17 cellular contexts compared by ENCODE assay signal in the genomic region with DNA sequence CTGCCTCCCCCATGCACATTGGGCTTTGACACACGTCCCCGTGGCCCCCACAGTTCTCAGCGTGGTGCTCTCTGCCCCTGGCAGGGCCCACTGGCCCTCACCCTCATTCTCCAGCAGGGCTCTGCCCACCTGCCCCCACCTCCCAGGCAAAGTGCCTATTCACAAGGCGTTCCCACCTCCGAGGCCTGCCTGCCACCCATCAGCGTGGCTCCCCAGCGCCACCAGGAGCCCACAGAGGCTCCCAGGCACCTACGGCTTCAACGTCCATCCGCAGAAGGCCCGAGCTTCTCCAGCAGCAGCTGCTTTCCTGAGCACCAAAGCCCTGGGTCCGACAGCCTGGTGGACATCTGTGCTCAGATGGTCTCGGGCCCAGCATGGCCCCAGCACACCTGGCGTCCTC.
"Had no signal": no experiment of that assay in that cellular context is flagged by ENCODE, and none has a peak within 500 bp of the region (broad histone marks: within the 10 kb centered on the region; RNA-seq: fewer than 3 reads in every experiment).

No MANE protein-coding gene starts in this region.

- ATAC-seq: effector memory CD8-positive, alpha-beta T cell; left colon had no signal

- H3K4me3 Mint-ChIP-seq: activated naive CD4-positive, alpha-beta T cell treated with anti-CD3 and anti-CD28 coated beads, Interleukin-2, amount 50 U/mL, for 24 hours; effector memory CD8-positive, alpha-beta T cell; nephron; stimulated activated naive CD8-positive, alpha-beta T cell treated with anti-CD3 and anti-CD28 coated beads, Interleukin-15, Interleukin-2, amounts not matched to agents 100 ng/mL and 50 ng/mL, for 24 hours had no signal

- H3K36me3 Mint-ChIP-seq: activated naive CD4-positive, alpha-beta T cell treated with anti-CD3 and anti-CD28 coated beads, Interleukin-2, amount 50 U/mL, for 24 hours had no signal

- H3K9me3 ChIP-seq: thoracic aorta had no signal

- H3K27me3 Mint-ChIP-seq: stimulated activated naive CD8-positive, alpha-beta T cell treated with anti-CD3 and anti-CD28 coated beads, Interleukin-15, Interleukin-2, amounts not matched to agents 100 ng/mL and 50 ng/mL, for 24 hours had no signal

- H3K4me1 Mint-ChIP-seq: activated naive CD4-positive, alpha-beta T cell treated with anti-CD3 and anti-CD28 coated beads, Interleukin-2, amount 50 U/mL, for 24 hours had no signal

- H3K27ac ChIP-seq: thoracic aorta had no signal

- H3K27ac Mint-ChIP-seq: activated naive CD4-positive, alpha-beta T cell treated with anti-CD3 and anti-CD28 coated beads, Interleukin-2, amount 50 U/mL, for 24 hours; effector memory CD8-positive, alpha-beta T cell; nephron; stimulated activated naive CD8-positive, alpha-beta T cell treated with anti-CD3 and anti-CD28 coated beads, Interleukin-15, Interleukin-2, amounts not matched to agents 100 ng/mL and 50 ng/mL, for 24 hours had no signal

- H3K9me3 Mint-ChIP-seq: activated naive CD4-positive, alpha-beta T cell treated with anti-CD3 and anti-CD28 coated beads, Interleukin-2, amount 50 U/mL, for 24 hours; nephron; stimulated activated naive CD8-positive, alpha-beta T cell treated with anti-CD3 and anti-CD28 coated beads, Interleukin-15, Interleukin-2, amounts not matched to agents 100 ng/mL and 50 ng/mL, for 24 hours had no signal

- H3K36me3 ChIP-seq: thoracic aorta had no signal

- H3K4me3 ChIP-seq: thoracic aorta had no signal

- DNase-seq: activated CD4-positive, alpha-beta T cell treated with anti-CD3 and anti-CD28 coated beads, Interleukin-2, amount 50 U/mL, for 4 hours; activated CD4-positive, CD25-positive, alpha-beta regulatory T cell treated with anti-CD3 and anti-CD28 coated beads, Interleukin-2, amount 50 U/mL, for 72 hours; activated effector memory CD4-positive, alpha-beta T cell treated with Interleukin-2 at 50 U/mL for 16 hours; activated T-cell treated with anti-CD3 and anti-CD28 coated beads, Interleukin-2, amount 50 U/mL, for 1 hour; central memory CD4-positive, alpha-beta T cell; cortex of kidney; effector memory CD8-positive, alpha-beta T cell; hypothalamus; left colon; mammary epithelial cell; stimulated activated CD4-positive, alpha-beta T cell treated with anti-CD3 and anti-CD28 coated beads, Interleukin-15, amount 100 ng/mL, for 24 hours; stimulated activated CD4-positive, alpha-beta T cell treated with anti-CD3 and anti-CD28 coated beads, Interleukin-4, amount 100 ng/mL, for 24 hours; T-helper 2 cell had no signal
